18 cellular contexts compared by ENCODE assay signal in the genomic region with DNA sequence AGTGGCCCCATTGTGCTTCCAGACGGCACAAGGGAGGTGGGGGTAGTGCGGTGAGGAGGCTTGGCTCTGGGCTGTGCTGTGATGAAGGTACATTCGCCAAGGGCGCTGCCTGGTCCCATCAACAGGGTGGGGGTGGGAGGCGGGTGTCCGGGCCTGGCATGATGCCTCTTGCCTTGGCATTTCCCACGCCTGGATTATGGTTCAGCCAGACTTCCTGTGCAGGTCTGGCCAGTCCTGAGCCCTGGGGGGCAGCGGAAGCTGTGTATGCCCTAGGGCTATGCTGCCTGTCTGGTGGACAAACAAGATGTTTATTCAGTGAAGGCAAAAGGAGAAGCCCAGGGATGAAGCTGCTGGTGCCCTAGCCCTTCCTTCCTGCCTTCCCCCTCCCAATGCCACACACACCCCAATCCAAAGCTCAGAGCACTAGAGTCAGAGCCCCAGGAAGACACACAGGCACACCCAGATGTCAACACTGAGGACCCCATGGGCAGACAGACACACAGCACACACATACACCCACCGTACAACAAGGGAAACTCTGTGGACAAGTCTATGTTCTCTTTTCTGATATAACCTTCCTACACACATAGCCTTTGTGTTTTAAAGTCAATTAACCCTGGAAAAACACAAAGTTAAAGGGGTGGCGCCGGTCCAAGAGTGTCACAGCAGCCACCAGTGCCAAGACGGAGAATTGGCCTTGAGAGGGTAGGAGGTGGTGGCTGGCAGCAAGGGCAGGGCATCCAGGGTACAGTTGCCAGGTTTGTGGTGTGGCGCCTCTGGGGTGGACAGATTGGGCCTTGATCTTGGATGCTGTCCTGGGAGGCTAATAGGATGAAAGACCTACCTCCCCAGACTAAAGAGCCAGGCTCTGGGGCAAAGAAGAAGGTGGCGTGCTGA. TPM values are rescaled to one million over a fixed set of nuclear protein-coding genes. Genes with fewer than 3 reads are reported as not detected.
A peak's percentile ranks its signal among the peaks of the same experiment; 100 is the strongest.
DNase-seq lines count a peak whose midpoint lies in the region; ATAC-seq and TF ChIP-seq lines count a peak whose summit lies in the region.
"Had no signal": no experiment of that assay in that cellular context is flagged by ENCODE, and none has a peak within 500 bp of the region (broad histone marks: within the 10 kb centered on the region; RNA-seq: fewer than 3 reads in every experiment).

No MANE protein-coding gene starts in this region.

- intact Hi-C loops in adrenal gland (cut with DNase I): loop anchor here in 1 of 2 donors (10.0 kb wide), 1 partner anchor 295 kb away; no protein-coding TSS in a partner anchor

- WGBS in adrenal gland, 4 donors: 53 to 80% (median 77%) methylated on average over 8 to 14 of the region's 14 CpGs

- H3K9me3 Mint-ChIP-seq in HFFc6: peaks cover 21% of the 10 kb centered on the region

- H3K4me1 ChIP-seq in adrenal gland (replicated peaks in 1 of 2): no peaks in the 10 kb centered on the region
- peaks cover 21 to 24% of the 10 kb centered on the region in 2 donors for H3K4me1 ChIP-seq in mucosa of rectum (ENCODE audit: control insufficient read depth in 2 of 2, insufficient read depth in 2 of 2, low read length in 2 of 2)
- H3K4me1 ChIP-seq: HAP-1 had no signal

- no peak overlapping the region for H3K27ac Mint-ChIP-seq in HFFc6

- no peak for TF ChIP-seq POLR2A in adrenal gland (IDR thresholded peaks at IDR 0.05)

- H3K9me3 ChIP-seq in MG63 (no peaks in the 10 kb centered on the region; the same call in 1 of the 2 replicates), adrenal gland (replicated peaks in 1 of 3) (no peaks in the 10 kb centered on the region), mucosa of rectum (ENCODE audit: control insufficient read depth in 2 of 2, low read length in 2 of 2) (peaks cover 0 to 3% of the 10 kb centered on the region in 2 donors)
- H3K9me3 ChIP-seq: neutrophil had no signal

- ATAC-seq in GM21717 (IDR thresholded peaks at IDR 0.05; ENCODE audit: unreplicated experiment) (no peak), GM18498 (IDR thresholded peaks at IDR 0.05; ENCODE audit: unreplicated experiment) (no peak)

- no peaks in the 10 kb centered on the region; the same call in 1 of the 2 replicates for H3K27me3 Mint-ChIP-seq in HFFc6 (ENCODE audit: insufficient read depth)

- no peak overlapping the region for H3K27ac ChIP-seq in adrenal gland
- peak overlapping the region; percentile 74 to 83 for H3K27ac ChIP-seq in mucosa of rectum (ENCODE audit: low read depth in 2 of 2, low read length in 2 of 2)
- H3K27ac ChIP-seq: neutrophil had no signal

- no peak for TF ChIP-seq CTCF in adrenal gland (IDR thresholded peaks at IDR 0.05)
- no peak for TF ChIP-seq CTCF in HFFc6 (IDR thresholded peaks at IDR 0.05)

- no peak overlapping the region for H3K4me3 ChIP-seq in MG63
- no peak overlapping the region for H3K4me3 ChIP-seq in adrenal gland
- H3K4me3 ChIP-seq in mucosa of rectum (ENCODE audit: low read length in 2 of 2): peak overlapping the region in 1 of 2 donors; percentile 31
- H3K4me3 ChIP-seq: HAP-1 had no signal

- peak overlapping the region in 1 of 2 donors; percentile 36 for H3K9ac ChIP-seq in mucosa of rectum (ENCODE audit: low read depth in 1 of 2, low read length in 2 of 2)

- H3K36me3 ChIP-seq in MG63 (no peaks in the 10 kb centered on the region), adrenal gland (replicated peaks in 1 of 2) (no peaks in the 10 kb centered on the region), mucosa of rectum (ENCODE audit: control insufficient read depth in 2 of 2, insufficient read depth in 2 of 2, low read length in 2 of 2) (no peaks in the 10 kb centered on the region)
- H3K36me3 ChIP-seq: HAP-1, neutrophil had no signal

- H3K27me3 ChIP-seq in MG63 (no peaks in the 10 kb centered on the region), adrenal gland (no peaks in the 10 kb centered on the region), mucosa of rectum (ENCODE audit: control insufficient read depth in 2 of 2, insufficient read depth in 2 of 2, low read length in 2 of 2) (no peaks in the 10 kb centered on the region)
- H3K27me3 ChIP-seq: neutrophil had no signal

- H3K4me3 Mint-ChIP-seq in HFFc6: no peak overlapping the region

- peak; percentile 5 for DNase-seq in COLO668 (lab: John Stamatoyannopoulos, UW; ENCODE audit: unreplicated experiment)
- peak; percentile 49 for DNase-seq in MG63
- DNase-seq in adrenal gland: peak in 6 of 7 donors; percentile 29 to 70 (median 58)
- DNase-seq in C1 segment of cervical spinal cord (lab: John Stamatoyannopoulos, UW): no peak
- DNase-seq in HFFc6: no peak
- DNase-seq: activated CD4-positive, alpha-beta T cell treated with anti-CD3 and anti-CD28 coated beads for 4 hours; activated gamma-delta T cell treated with Interleukin-2 at 50 U/mL for 16 hours; EL; islet precursor cell; NCI-H1694; NCI-H524 treated with DMSO at 0.1 percent for 48 hours; stimulated activated naive CD4-positive, alpha-beta T cell treated with Interleukin-2 at 50 U/mL for 16 hours had no signal

- no peaks in the 10 kb centered on the region for H3K4me1 Mint-ChIP-seq in HFFc6 (ENCODE audit: low read depth)

- no peaks in the 10 kb centered on the region for H3K36me3 Mint-ChIP-seq in HFFc6 (ENCODE audit: low read depth)

RNA-seq across cellular contexts. Expression of gene SAYSD1, which starts 54.7 kb away (rescaled TPM):
- total RNA-seq in MG63 (2014; rRNA removed; shearing (Covaris generic); ENCODE audit: low replicate concordance): 48.8 and 57.2 TPM in 2 replicates
- total RNA-seq in adrenal gland: 10 to 100 TPM; 11.4 to 25.1 (median 14.0) TPM
- polyA plus RNA-seq in adrenal gland: 10 to 100 TPM in 2 of 3 donors, 1 to 10 TPM in 1; 9.0 to 13.2 (median 10.5) TPM
- 1 to 10 TPM; 6.0 to 8.2 (median 7.5) TPM for total RNA-seq in HFFc6 (2021; fragmentation: NEBNext Ultra II Directional; extraction: Animal tissue kit (Norgen Biotek cat#: 25700))

RNA-seq across cellular contexts. Expression of gene KCNK5, which starts 59.6 kb away (rescaled TPM):
- 2.4 and 2.8 TPM in 2 replicates for total RNA-seq in MG63 (2014; rRNA removed; shearing (Covaris generic); ENCODE audit: low replicate concordance)
- 10 to 100 TPM in 1 of 8 donors, 1 to 10 TPM in 3, under 1 TPM in 4; 0.48 to 57.1 (median 1.0) TPM for total RNA-seq in adrenal gland
- polyA plus RNA-seq in adrenal gland: 1 to 10 TPM in 1 of 3 donors, under 1 TPM in 2; 0.26 to 1.2 (median 0.64) TPM
- not detected for total RNA-seq in HFFc6 (2021; fragmentation: NEBNext Ultra II Directional; extraction: Animal tissue kit (Norgen Biotek cat#: 25700))
- total RNA-seq: M059J had no signal

Comparison
In these comparisons a context has a peak if more than half of its experiments do, and no peak if none do; other contexts are left out.
1. DNase-seq: peak in COLO668 (single experiment), MG63 (single experiment) and adrenal gland (6 of 7); none in C1 segment of cervical spinal cord (0 of 14) and HFFc6 (single experiment).
2. H3K27ac ChIP-seq: peak in mucosa of rectum (2 of 2); none in adrenal gland (0 of 5).